20 cellular contexts compared by ENCODE assay signal in the genomic region with DNA sequence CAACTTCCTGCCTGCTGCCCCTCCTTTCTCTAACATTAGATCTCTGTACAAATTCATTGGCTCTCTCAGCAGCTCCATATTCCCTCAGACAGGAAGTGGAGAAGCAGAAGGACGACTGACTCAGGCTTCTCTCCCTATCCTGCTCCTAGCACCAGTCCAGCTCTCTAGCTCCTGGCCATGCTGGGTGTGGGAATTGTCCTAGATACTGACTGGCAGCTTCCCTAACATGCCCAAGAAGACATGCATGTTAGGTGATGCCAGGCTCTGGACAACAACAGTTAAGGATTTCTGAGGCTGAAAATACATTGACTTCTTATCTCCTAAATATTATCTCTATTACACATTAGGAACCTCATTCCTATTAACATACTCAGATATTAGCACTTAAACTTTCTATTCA.
"Had no signal": no experiment of that assay in that cellular context is flagged by ENCODE, and none has a peak within 500 bp of the region (broad histone marks: within the 10 kb centered on the region; RNA-seq: fewer than 3 reads in every experiment).

No MANE protein-coding gene starts in this region.

- H3K36me3 Mint-ChIP-seq: T-cell had no signal

- H3K27ac ChIP-seq: adrenal gland, coronary artery, left lung, parathyroid adenoma, upper lobe of right lung had no signal

- H3K27ac Mint-ChIP-seq: activated naive CD8-positive, alpha-beta T cell; activated T-helper 17 cell treated with anti-CD3 and anti-CD28 coated beads, Interleukin-2, amount 50 U/mL, for 72 hours; mesothelial cell of epicardium; nephron; T-cell; T-helper 2 cell treated with Interferon-gamma antibody and Interleukin-4, amounts not matched to agents 5 μg/mL and 100 μg/mL, for 36 hours had no signal

- H3K4me3 ChIP-seq: adrenal gland, coronary artery, left lung, upper lobe of right lung had no signal

- ATAC-seq: activated CD4-positive, CD25-positive, alpha-beta regulatory T cell treated with anti-CD3 and anti-CD28 coated beads, Interleukin-2, amount 50 U/mL, for 24 hours; activated T-helper 17 cell treated with anti-CD3 and anti-CD28 coated beads, Interleukin-2, amount 50 U/mL, for 72 hours; left lung; right cardiac atrium; T-cell; upper lobe of right lung had no signal

- DNase-seq: activated CD4-positive, alpha-beta T cell treated with anti-CD3 and anti-CD28 coated beads, Interleukin-2, amount 50 U/mL, for 1 hour; activated naive CD4-positive, alpha-beta T cell; activated T-cell treated with anti-CD3 and anti-CD28 coated beads, Interleukin-2, amount 50 U/mL, for 1 hour; adrenal gland; cerebellar nuclear complex; kidney glomerular epithelial cell; left lung; right cardiac atrium; stimulated activated CD4-positive, alpha-beta T cell treated with anti-CD3 and anti-CD28 coated beads, Interleukin-4, amount 100 ng/mL, for 24 hours; stimulated activated naive CD4-positive, alpha-beta T cell treated with Interleukin-2 at 50 U/mL for 16 hours; T-cell; upper lobe of right lung had no signal

- H3K4me1 ChIP-seq: adrenal gland, left lung, parathyroid adenoma, upper lobe of right lung had no signal

- H3K4me3 Mint-ChIP-seq: activated naive CD8-positive, alpha-beta T cell; activated T-helper 17 cell treated with anti-CD3 and anti-CD28 coated beads, Interleukin-2, amount 50 U/mL, for 72 hours; mesothelial cell of epicardium; nephron; T-cell; T-helper 2 cell treated with Interferon-gamma antibody and Interleukin-4, amounts not matched to agents 5 μg/mL and 100 μg/mL, for 36 hours had no signal

- H3K27me3 ChIP-seq: adrenal gland, left lung, upper lobe of right lung had no signal

- H3K4me1 Mint-ChIP-seq: activated T-helper 17 cell treated with anti-CD3 and anti-CD28 coated beads, Interleukin-2, amount 50 U/mL, for 72 hours; mesothelial cell of epicardium; nephron; T-cell had no signal

- H3K36me3 ChIP-seq: adrenal gland, left lung, upper lobe of right lung had no signal

- H3K27me3 Mint-ChIP-seq: activated naive CD8-positive, alpha-beta T cell; activated T-helper 17 cell treated with anti-CD3 and anti-CD28 coated beads, Interleukin-2, amount 50 U/mL, for 72 hours had no signal
